1 cellular context compared by ENCODE assay signal in genomic region chr1:26695417-26696190, GRCh38.
TF ChIP-seq lines count a peak whose summit lies in the region.

ARID1A (plus strand) TSS chr1:26696015; CDS start chr1:26696404, 389 bp downstream.

TF ChIP-seq in WTC11, 78 proteins besides CTCF, POLR2A, EP300 and RAD21 (continued from another document):
- TF ChIP-seq, protein P1, sequence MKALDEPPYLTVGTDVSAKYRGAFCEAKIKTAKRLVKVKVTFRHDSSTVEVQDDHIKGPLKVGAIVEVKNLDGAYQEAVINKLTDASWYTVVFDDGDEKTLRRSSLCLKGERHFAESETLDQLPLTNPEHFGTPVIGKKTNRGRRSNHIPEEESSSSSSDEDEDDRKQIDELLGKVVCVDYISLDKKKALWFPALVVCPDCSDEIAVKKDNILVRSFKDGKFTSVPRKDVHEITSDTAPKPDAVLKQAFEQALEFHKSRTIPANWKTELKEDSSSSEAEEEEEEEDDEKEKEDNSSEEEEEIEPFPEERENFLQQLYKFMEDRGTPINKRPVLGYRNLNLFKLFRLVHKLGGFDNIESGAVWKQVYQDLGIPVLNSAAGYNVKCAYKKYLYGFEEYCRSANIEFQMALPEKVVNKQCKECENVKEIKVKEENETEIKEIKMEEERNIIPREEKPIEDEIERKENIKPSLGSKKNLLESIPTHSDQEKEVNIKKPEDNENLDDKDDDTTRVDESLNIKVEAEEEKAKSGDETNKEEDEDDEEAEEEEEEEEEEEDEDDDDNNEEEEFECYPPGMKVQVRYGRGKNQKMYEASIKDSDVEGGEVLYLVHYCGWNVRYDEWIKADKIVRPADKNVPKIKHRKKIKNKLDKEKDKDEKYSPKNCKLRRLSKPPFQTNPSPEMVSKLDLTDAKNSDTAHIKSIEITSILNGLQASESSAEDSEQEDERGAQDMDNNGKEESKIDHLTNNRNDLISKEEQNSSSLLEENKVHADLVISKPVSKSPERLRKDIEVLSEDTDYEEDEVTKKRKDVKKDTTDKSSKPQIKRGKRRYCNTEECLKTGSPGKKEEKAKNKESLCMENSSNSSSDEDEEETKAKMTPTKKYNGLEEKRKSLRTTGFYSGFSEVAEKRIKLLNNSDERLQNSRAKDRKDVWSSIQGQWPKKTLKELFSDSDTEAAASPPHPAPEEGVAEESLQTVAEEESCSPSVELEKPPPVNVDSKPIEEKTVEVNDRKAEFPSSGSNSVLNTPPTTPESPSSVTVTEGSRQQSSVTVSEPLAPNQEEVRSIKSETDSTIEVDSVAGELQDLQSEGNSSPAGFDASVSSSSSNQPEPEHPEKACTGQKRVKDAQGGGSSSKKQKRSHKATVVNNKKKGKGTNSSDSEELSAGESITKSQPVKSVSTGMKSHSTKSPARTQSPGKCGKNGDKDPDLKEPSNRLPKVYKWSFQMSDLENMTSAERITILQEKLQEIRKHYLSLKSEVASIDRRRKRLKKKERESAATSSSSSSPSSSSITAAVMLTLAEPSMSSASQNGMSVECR (CRISPR knock-in tag; IDR thresholded peaks at IDR 0.05; ENCODE audit: borderline replicate concordance), result peak; percentile 92
- TF ChIP-seq, protein P2, sequence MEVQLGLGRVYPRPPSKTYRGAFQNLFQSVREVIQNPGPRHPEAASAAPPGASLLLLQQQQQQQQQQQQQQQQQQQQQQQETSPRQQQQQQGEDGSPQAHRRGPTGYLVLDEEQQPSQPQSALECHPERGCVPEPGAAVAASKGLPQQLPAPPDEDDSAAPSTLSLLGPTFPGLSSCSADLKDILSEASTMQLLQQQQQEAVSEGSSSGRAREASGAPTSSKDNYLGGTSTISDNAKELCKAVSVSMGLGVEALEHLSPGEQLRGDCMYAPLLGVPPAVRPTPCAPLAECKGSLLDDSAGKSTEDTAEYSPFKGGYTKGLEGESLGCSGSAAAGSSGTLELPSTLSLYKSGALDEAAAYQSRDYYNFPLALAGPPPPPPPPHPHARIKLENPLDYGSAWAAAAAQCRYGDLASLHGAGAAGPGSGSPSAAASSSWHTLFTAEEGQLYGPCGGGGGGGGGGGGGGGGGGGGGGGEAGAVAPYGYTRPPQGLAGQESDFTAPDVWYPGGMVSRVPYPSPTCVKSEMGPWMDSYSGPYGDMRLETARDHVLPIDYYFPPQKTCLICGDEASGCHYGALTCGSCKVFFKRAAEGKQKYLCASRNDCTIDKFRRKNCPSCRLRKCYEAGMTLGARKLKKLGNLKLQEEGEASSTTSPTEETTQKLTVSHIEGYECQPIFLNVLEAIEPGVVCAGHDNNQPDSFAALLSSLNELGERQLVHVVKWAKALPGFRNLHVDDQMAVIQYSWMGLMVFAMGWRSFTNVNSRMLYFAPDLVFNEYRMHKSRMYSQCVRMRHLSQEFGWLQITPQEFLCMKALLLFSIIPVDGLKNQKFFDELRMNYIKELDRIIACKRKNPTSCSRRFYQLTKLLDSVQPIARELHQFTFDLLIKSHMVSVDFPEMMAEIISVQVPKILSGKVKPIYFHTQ (CRISPR knock-in tag; IDR thresholded peaks at IDR 0.05), result no peak
- TF ChIP-seq, protein P3, sequence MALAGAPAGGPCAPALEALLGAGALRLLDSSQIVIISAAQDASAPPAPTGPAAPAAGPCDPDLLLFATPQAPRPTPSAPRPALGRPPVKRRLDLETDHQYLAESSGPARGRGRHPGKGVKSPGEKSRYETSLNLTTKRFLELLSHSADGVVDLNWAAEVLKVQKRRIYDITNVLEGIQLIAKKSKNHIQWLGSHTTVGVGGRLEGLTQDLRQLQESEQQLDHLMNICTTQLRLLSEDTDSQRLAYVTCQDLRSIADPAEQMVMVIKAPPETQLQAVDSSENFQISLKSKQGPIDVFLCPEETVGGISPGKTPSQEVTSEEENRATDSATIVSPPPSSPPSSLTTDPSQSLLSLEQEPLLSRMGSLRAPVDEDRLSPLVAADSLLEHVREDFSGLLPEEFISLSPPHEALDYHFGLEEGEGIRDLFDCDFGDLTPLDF (CRISPR knock-in tag; IDR thresholded peaks at IDR 0.05), result peak; percentile 85; the same call in 1 of the 2 replicates
- TF ChIP-seq HMGXB4 (CRISPR knock-in tag; IDR thresholded peaks at IDR 0.05) (peak; percentile 90), KAT7 (CRISPR knock-in tag; IDR thresholded peaks at IDR 0.05; ENCODE audit: borderline replicate concordance) (no peak), FOXK1 (CRISPR knock-in tag; IDR thresholded peaks at IDR 0.05) (peak; percentile 67; the same call in 1 of the 2 replicates), RORB (CRISPR knock-in tag; IDR thresholded peaks at IDR 0.05) (no peak), EMX1 (CRISPR knock-in tag; IDR thresholded peaks at IDR 0.05) (no peak)
- TF ChIP-seq, protein P4, sequence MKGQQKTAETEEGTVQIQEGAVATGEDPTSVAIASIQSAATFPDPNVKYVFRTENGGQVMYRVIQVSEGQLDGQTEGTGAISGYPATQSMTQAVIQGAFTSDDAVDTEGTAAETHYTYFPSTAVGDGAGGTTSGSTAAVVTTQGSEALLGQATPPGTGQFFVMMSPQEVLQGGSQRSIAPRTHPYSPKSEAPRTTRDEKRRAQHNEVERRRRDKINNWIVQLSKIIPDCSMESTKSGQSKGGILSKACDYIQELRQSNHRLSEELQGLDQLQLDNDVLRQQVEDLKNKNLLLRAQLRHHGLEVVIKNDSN (CRISPR knock-in tag; IDR thresholded peaks at IDR 0.05), result 0 out of 2 replicates have a peak, but pooled peaks have one; percentile 22
